Comparison of ENCODE assay signal across 21 cellular contexts in genomic region chr21:42673633-42674328, GRCh38. TPM values are rescaled to one million over a fixed set of nuclear protein-coding genes. Genes with fewer than 3 reads are reported as not detected.
DNase-seq lines count a peak whose midpoint lies in the region; ATAC-seq and TF ChIP-seq lines count a peak whose summit lies in the region.
"Had no signal": no experiment of that assay in that cellular context is flagged by ENCODE, and none has a peak within 500 bp of the region (broad histone marks: within the 10 kb centered on the region; RNA-seq: fewer than 3 reads in every experiment).

No MANE protein-coding gene starts in this region.

- WGBS in esophagus muscularis mucosa = 77% methylated on average over 23 of the region's 23 CpGs

- H3K36me3 ChIP-seq in left ventricle myocardium inferior (no peaks in the 10 kb centered on the region), esophagus muscularis mucosa (peaks cover 0 to 1% (median under 1%) of the 10 kb centered on the region in 4 donors)
- H3K36me3 ChIP-seq: ascending aorta; BLaER1 treated with 17β-estradiol and CSF1 and Interleukin-3, amounts not matched to agents 10 nM and 100 nM; left lung had no signal

- peaks cover 6% of the 10 kb centered on the region for H3K27me3 Mint-ChIP-seq in osteocyte (ENCODE audit: unreplicated experiment)

- no peaks in the 10 kb centered on the region for H3K9me3 ChIP-seq in left ventricle myocardium inferior (replicated peaks)
- H3K9me3 ChIP-seq in esophagus muscularis mucosa = no peaks in the 10 kb centered on the region
- H3K9me3 ChIP-seq: ascending aorta; BLaER1 treated with 17β-estradiol and CSF1 and Interleukin-3, amounts not matched to agents 10 nM and 100 nM; left lung had no signal

- no peak for TF ChIP-seq CTCF in left ventricle myocardium inferior (IDR thresholded peaks at IDR 0.05; ENCODE audit: borderline replicate concordance)
- no peak for TF ChIP-seq CTCF in esophagus muscularis mucosa (IDR thresholded peaks at IDR 0.05)
- no peak for TF ChIP-seq CTCF in osteocyte (IDR thresholded peaks at IDR 0.05)

- H3K27me3 ChIP-seq in left ventricle myocardium inferior (ENCODE audit: low read depth) (peaks cover 40% of the 10 kb centered on the region), esophagus muscularis mucosa (no peaks in the 10 kb centered on the region)
- H3K27me3 ChIP-seq: ascending aorta had no signal

- H3K4me3 Mint-ChIP-seq in osteocyte (ENCODE audit: unreplicated experiment) = peak overlapping the region; percentile 19
- H3K4me3 Mint-ChIP-seq: activated T-cell treated with anti-CD3 and anti-CD28 coated beads, Interleukin-2, amount 50 U/mL, for 72 hours; HFFc6 had no signal

- H3K4me1 ChIP-seq in left ventricle myocardium inferior = peaks cover 26% of the 10 kb centered on the region
- peaks cover 17 to 67% (median 61%) of the 10 kb centered on the region in 4 donors for H3K4me1 ChIP-seq in esophagus muscularis mucosa
- H3K4me1 ChIP-seq: ascending aorta had no signal

- peak overlapping the region; percentile 44 for H3K4me3 ChIP-seq in left ventricle myocardium inferior
- H3K4me3 ChIP-seq in esophagus muscularis mucosa = peak overlapping the region in 3 of 4 donors; percentile 36 to 44 (median 43)
- H3K4me3 ChIP-seq: ascending aorta; BLaER1 treated with 17β-estradiol and CSF1 and Interleukin-3, amounts not matched to agents 10 nM and 100 nM; left lung had no signal

- intact Hi-C loops in left ventricle myocardium inferior (cut with micrococcal nuclease) = no loop called here
- intact Hi-C loops in left ventricle myocardium superior (cut with micrococcal nuclease) = no loop called here
- intact Hi-C loops in esophagus muscularis mucosa (cut with DNase I) = no loop called here

- ATAC-seq in left ventricle myocardium superior (no peak), GM21786 (IDR thresholded peaks at IDR 0.05; ENCODE audit: unreplicated experiment) (no peak), HG03025 (IDR thresholded peaks at IDR 0.05; ENCODE audit: low FRiP score, unreplicated experiment) (no peak)
- ATAC-seq: activated CD4-positive, CD25-positive, alpha-beta regulatory T cell treated with anti-CD3 and anti-CD28 coated beads, Interleukin-2, amount 50 U/mL, for 24 hours; activated naive CD4-positive, alpha-beta T cell treated with anti-CD3 and anti-CD28 coated beads, Interleukin-2, amount 50 U/mL, for 72 hours; activated T-cell treated with anti-CD3 and anti-CD28 coated beads, Interleukin-2, amount 50 U/mL, for 72 hours had no signal

- peaks cover 61% of the 10 kb centered on the region for H3K4me1 Mint-ChIP-seq in osteocyte (ENCODE audit: unreplicated experiment)

- H3K27ac Mint-ChIP-seq in osteocyte (ENCODE audit: unreplicated experiment) = peak overlapping the region; percentile 73
- H3K27ac Mint-ChIP-seq: activated naive CD4-positive, alpha-beta T cell treated with anti-CD3 and anti-CD28 coated beads, Interleukin-2, amount 50 U/mL, for 72 hours; activated T-cell treated with anti-CD3 and anti-CD28 coated beads, Interleukin-2, amount 50 U/mL, for 72 hours; HFFc6 had no signal

- DNase-seq in left ventricle myocardium inferior (no peak), left ventricle myocardium superior (no peak), esophagus muscularis mucosa (ENCODE audit: extremely low spot score) (no peak), osteocyte (ENCODE audit: extremely low spot score, unreplicated experiment) (no peak), hypothalamus (lab: John Stamatoyannopoulos, UW) (no peak), NCI-H69 (lab: John Stamatoyannopoulos, UW) (no peak)
- DNase-seq: activated CD8-positive, alpha-beta memory T cell treated with anti-CD3 and anti-CD28 coated beads for 24 hours; activated T-cell treated with anti-CD3 and anti-CD28 coated beads, Interleukin-2, amount 50 U/mL, for 72 hours; Calu3; effector CD4-positive, alpha-beta T cell; HFFc6; NK-92 treated with Interleukin-12 subunit alpha and Interleukin-12 subunit beta, amount 100 ng/mL, for 24 hours; occipital lobe; stimulated activated naive CD4-positive, alpha-beta T cell treated with Interleukin-2 at 50 U/mL for 16 hours had no signal

- TF ChIP-seq EP300 in esophagus muscularis mucosa (IDR thresholded peaks at IDR 0.05) = no peak

- no peaks in the 10 kb centered on the region for H3K36me3 Mint-ChIP-seq in osteocyte (ENCODE audit: unreplicated experiment)
- H3K36me3 Mint-ChIP-seq: activated naive CD4-positive, alpha-beta T cell treated with anti-CD3 and anti-CD28 coated beads, Interleukin-2, amount 50 U/mL, for 72 hours had no signal

- no peak for TF ChIP-seq POLR2A in esophagus muscularis mucosa (IDR thresholded peaks at IDR 0.05; ENCODE audit: low read depth)

- no peaks in the 10 kb centered on the region for H3K9me3 Mint-ChIP-seq in osteocyte (ENCODE audit: unreplicated experiment)
- H3K9me3 Mint-ChIP-seq: activated naive CD4-positive, alpha-beta T cell treated with anti-CD3 and anti-CD28 coated beads, Interleukin-2, amount 50 U/mL, for 72 hours; activated T-cell treated with anti-CD3 and anti-CD28 coated beads, Interleukin-2, amount 50 U/mL, for 72 hours had no signal

- H3K27ac ChIP-seq in left ventricle myocardium inferior (replicated peaks) = peak overlapping the region; percentile 82
- H3K27ac ChIP-seq in esophagus muscularis mucosa (replicated peaks in 1 of 4) = peak overlapping the region; percentile 66 to 77 (median 74)
- H3K27ac ChIP-seq: ascending aorta; BLaER1 treated with 17β-estradiol and CSF1 and Interleukin-3, amounts not matched to agents 10 nM and 100 nM had no signal

RNA-seq across cellular contexts. Expression of gene PDE9A, which starts 20.4 kb away (rescaled TPM):
- total RNA-seq in left ventricle myocardium inferior (3.2 TPM), left ventricle myocardium superior (4.1 TPM), esophagus muscularis mucosa (10 to 100 TPM; 29.2 to 68.4 (median 40.4) TPM), osteocyte (8.5 and 12.3 TPM in 2 replicates)
- total RNA-seq: HFFc6 had no signal
